In genomic region chr12:30779578-30779977, GRCh38 we compare ENCODE assay signal across 27 cellular contexts.
"Had no signal": no experiment of that assay in that cellular context is flagged by ENCODE, and none has a peak within 500 bp of the region (broad histone marks: within the 10 kb centered on the region; RNA-seq: fewer than 3 reads in every experiment).

No MANE protein-coding gene starts in this region.

- H3K4me1 Mint-ChIP-seq: naive thymus-derived CD4-positive, alpha-beta T cell; natural killer cell; nephron; neural progenitor cell; stimulated activated effector memory CD8-positive, alpha-beta T cell treated with anti-CD3 and anti-CD28 coated beads, Interleukin-12 subunit alpha, Interleukin-12 subunit beta, amount 100 ng/mL, for 72 hours; stimulated activated naive B cell treated with anti-CD40 and anti-IgM and Interleukin-4, amounts not matched to agents 10 μg/mL and 1 μg/mL and 100 μg/mL, for 72 hours had no signal

- H3K36me3 ChIP-seq: right lobe of liver, sigmoid colon, stomach, tibial artery, transverse colon, upper lobe of right lung, uterus had no signal

- DNase-seq: naive thymus-derived CD4-positive, alpha-beta T cell; natural killer cell; occipital lobe; psoas muscle; right cardiac atrium; right lobe of liver; sigmoid colon; small intestine; stimulated activated CD4-positive, alpha-beta T cell treated with anti-CD3 and anti-CD28 coated beads, Interleukin-15, amount 100 ng/mL, for 24 hours; stimulated activated CD4-positive, alpha-beta T cell treated with anti-CD3 and anti-CD28 coated beads, Interleukin-2, amount 100 ng/mL, for 24 hours; stimulated activated CD4-positive, alpha-beta T cell treated with anti-CD3 and anti-CD28 coated beads, Interleukin-2, amount 100 ng/mL, for 48 hours; stimulated activated CD4-positive, alpha-beta T cell treated with anti-CD3 and anti-CD28 coated beads, Interleukin-4, amount 100 ng/mL, for 24 hours; stimulated activated naive B cell treated with anti-CD40 and anti-IgM and Interleukin-4, amounts not matched to agents 10 μg/mL and 1 μg/mL and 100 μg/mL, for 72 hours; stimulated activated naive CD4-positive, alpha-beta T cell treated with Interleukin-2 at 50 U/mL for 16 hours; stomach; testis; tibial artery; transverse colon; upper lobe of right lung; uterus had no signal

- ATAC-seq: naive thymus-derived CD4-positive, alpha-beta T cell; natural killer cell; psoas muscle; right cardiac atrium; right lobe of liver; stimulated activated effector memory CD8-positive, alpha-beta T cell treated with anti-CD3 and anti-CD28 coated beads, Interleukin-12 subunit alpha, Interleukin-12 subunit beta, amount 100 ng/mL, for 72 hours; stimulated activated naive B cell treated with anti-CD40 and anti-IgM and Interleukin-4, amounts not matched to agents 10 μg/mL and 1 μg/mL and 100 μg/mL, for 72 hours; upper lobe of right lung had no signal

- H3K79me2 ChIP-seq: parathyroid adenoma had no signal

- H3K4me1 ChIP-seq: neural progenitor cell, parathyroid adenoma, right lobe of liver, sigmoid colon, stomach, testis, tibial artery, transverse colon, upper lobe of right lung, uterus had no signal

- H3K9ac ChIP-seq: neural progenitor cell, parathyroid adenoma had no signal

- H3K9me3 Mint-ChIP-seq: natural killer cell; stimulated activated effector memory CD8-positive, alpha-beta T cell treated with anti-CD3 and anti-CD28 coated beads, Interleukin-12 subunit alpha, Interleukin-12 subunit beta, amount 100 ng/mL, for 72 hours; stimulated activated naive CD8-positive, alpha-beta T cell treated with anti-CD3 and anti-CD28 coated beads, Interleukin-15, Interleukin-2, amounts not matched to agents 100 ng/mL and 50 ng/mL, for 24 hours had no signal

- H3K27me3 Mint-ChIP-seq: progenitor cell of endocrine pancreas, type B pancreatic cell had no signal

- H3K4me3 Mint-ChIP-seq: naive thymus-derived CD4-positive, alpha-beta T cell; natural killer cell; nephron; neural progenitor cell; stimulated activated effector memory CD8-positive, alpha-beta T cell treated with anti-CD3 and anti-CD28 coated beads, Interleukin-12 subunit alpha, Interleukin-12 subunit beta, amount 100 ng/mL, for 72 hours; stimulated activated naive B cell treated with anti-CD40 and anti-IgM and Interleukin-4, amounts not matched to agents 10 μg/mL and 1 μg/mL and 100 μg/mL, for 72 hours; stimulated activated naive CD8-positive, alpha-beta T cell treated with anti-CD3 and anti-CD28 coated beads, Interleukin-15, Interleukin-2, amounts not matched to agents 100 ng/mL and 50 ng/mL, for 24 hours; type B pancreatic cell had no signal

- H2AFZ ChIP-seq: neural progenitor cell, parathyroid adenoma had no signal

- H3K4me2 ChIP-seq: neural progenitor cell had no signal

- H3K4me3 ChIP-seq: neural progenitor cell, psoas muscle, right lobe of liver, sigmoid colon, stomach, testis, tibial artery, transverse colon, upper lobe of right lung, uterus had no signal

- H3K36me3 Mint-ChIP-seq: natural killer cell; neural progenitor cell; stimulated activated effector memory CD8-positive, alpha-beta T cell treated with anti-CD3 and anti-CD28 coated beads, Interleukin-12 subunit alpha, Interleukin-12 subunit beta, amount 100 ng/mL, for 72 hours; stimulated activated naive B cell treated with anti-CD40 and anti-IgM and Interleukin-4, amounts not matched to agents 10 μg/mL and 1 μg/mL and 100 μg/mL, for 72 hours had no signal

- H3K27ac Mint-ChIP-seq: naive thymus-derived CD4-positive, alpha-beta T cell; natural killer cell; nephron; neural progenitor cell; progenitor cell of endocrine pancreas; stimulated activated effector memory CD8-positive, alpha-beta T cell treated with anti-CD3 and anti-CD28 coated beads, Interleukin-12 subunit alpha, Interleukin-12 subunit beta, amount 100 ng/mL, for 72 hours; stimulated activated naive B cell treated with anti-CD40 and anti-IgM and Interleukin-4, amounts not matched to agents 10 μg/mL and 1 μg/mL and 100 μg/mL, for 72 hours; stimulated activated naive CD8-positive, alpha-beta T cell treated with anti-CD3 and anti-CD28 coated beads, Interleukin-15, Interleukin-2, amounts not matched to agents 100 ng/mL and 50 ng/mL, for 24 hours; type B pancreatic cell had no signal

- FAIRE-seq: small intestine had no signal

- H3K9me3 ChIP-seq: psoas muscle, right lobe of liver, testis, tibial artery, upper lobe of right lung, uterus had no signal

- H3K27ac ChIP-seq: neural progenitor cell, parathyroid adenoma, psoas muscle, right lobe of liver, sigmoid colon, stomach, testis, tibial artery, transverse colon, upper lobe of right lung, uterus had no signal

- H3K27me3 ChIP-seq: neural progenitor cell, right lobe of liver, sigmoid colon, stomach, testis, tibial artery, transverse colon, upper lobe of right lung, uterus had no signal
